Comparison of ENCODE assay signal across 1 cellular context in the genomic region with DNA sequence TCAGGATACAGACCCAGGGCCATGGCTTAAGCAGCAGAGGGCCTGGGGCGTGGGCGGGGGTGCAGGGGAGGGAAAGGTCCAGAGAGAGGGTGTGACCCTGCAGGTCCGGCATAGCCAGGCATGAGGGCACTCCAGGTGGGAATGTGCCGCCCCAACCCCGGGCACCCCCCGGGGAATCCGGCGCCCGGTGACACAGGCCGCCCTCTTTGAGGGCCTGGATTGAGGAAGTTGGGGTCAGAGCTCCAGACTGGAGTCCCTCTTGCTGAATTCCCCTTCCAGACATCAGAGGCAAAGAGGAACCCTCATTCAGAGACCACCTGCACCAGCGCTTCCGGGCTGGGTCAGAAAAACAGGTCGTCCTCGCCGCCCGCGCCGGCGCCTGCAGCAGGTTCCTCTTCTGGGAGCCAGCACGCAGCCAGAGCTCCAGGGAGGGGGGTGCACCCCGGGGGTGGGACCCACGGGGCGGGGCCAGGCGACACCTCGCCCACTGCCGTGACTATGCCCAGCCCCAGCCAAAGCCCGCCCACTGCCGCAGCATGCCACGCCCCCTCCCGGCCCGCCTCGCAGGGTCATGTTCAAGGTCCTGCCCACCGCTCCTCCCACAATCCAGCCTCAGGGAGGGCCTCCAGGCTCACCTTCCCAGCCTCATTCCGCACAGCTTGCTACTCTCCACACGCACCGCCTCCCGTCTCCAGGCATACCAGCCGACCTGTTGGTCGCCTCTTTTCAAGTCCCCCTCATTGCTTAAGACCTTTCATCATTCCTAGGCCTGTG.
TF ChIP-seq lines count a peak whose summit lies in the region.

No MANE protein-coding gene starts in this region.

TF ChIP-seq in HepG2, 621 proteins besides CTCF, POLR2A, EP300 and RAD21 (continued from another document and continues in another):
- TF ChIP-seq ZNF547 (CRISPR knock-in tag; IDR thresholded peaks at IDR 0.05) (no peak), GTF3A (CRISPR knock-in tag; conservative IDR thresholded peaks at IDR 0.05) (no peak), FOXJ3 (CRISPR knock-in tag; IDR thresholded peaks at IDR 0.05; ENCODE audit: borderline replicate concordance) (0 out of 2 replicates have a peak, but pooled peaks have one; percentile 15), LRRFIP1 (CRISPR knock-in tag; conservative IDR thresholded peaks at IDR 0.05) (no peak), MLLT10 (CRISPR knock-in tag; IDR thresholded peaks at IDR 0.05) (no peak), IRX3 (CRISPR knock-in tag; IDR thresholded peaks at IDR 0.05; ENCODE audit: borderline replicate concordance, low read depth) (no peak), PITX1 (CRISPR knock-in tag; IDR thresholded peaks at IDR 0.05) (no peak), KDM2A (CRISPR knock-in tag; IDR thresholded peaks at IDR 0.05; ENCODE audit: borderline replicate concordance, low read depth) (0 out of 2 replicates have a peak, but pooled peaks have one; percentile 53), REXO4 (CRISPR knock-in tag; IDR thresholded peaks at IDR 0.05; ENCODE audit: borderline replicate concordance) (no peak), ZNF790 (CRISPR knock-in tag; IDR thresholded peaks at IDR 0.05; ENCODE audit: borderline replicate concordance) (no peak), RFX3 (CRISPR knock-in tag; IDR thresholded peaks at IDR 0.05) (no peak), ZNF232 (CRISPR knock-in tag; IDR thresholded peaks at IDR 0.05; ENCODE audit: borderline replicate concordance) (no peak), HIVEP1 (CRISPR knock-in tag; IDR thresholded peaks at IDR 0.05) (no peak), ZNF276 (CRISPR knock-in tag; IDR thresholded peaks at IDR 0.05; ENCODE audit: low read depth) (no peak), SRSF1 (optimal IDR thresholded peaks at IDR 0.05; ENCODE audit: low read depth, low read length) (no peak), RXRB (CRISPR knock-in tag; IDR thresholded peaks at IDR 0.05; ENCODE audit: borderline replicate concordance) (peak; percentile 91), FOXC1 (CRISPR knock-in tag; IDR thresholded peaks at IDR 0.05; ENCODE audit: borderline replicate concordance) (no peak), ATM (IDR thresholded peaks at IDR 0.05; ENCODE audit: borderline replicate concordance) (no peak), TRAFD1 (CRISPR knock-in tag; IDR thresholded peaks at IDR 0.05; ENCODE audit: borderline replicate concordance) (no peak), DR1 (CRISPR knock-in tag; IDR thresholded peaks at IDR 0.05) (no peak), NFKBIZ (CRISPR knock-in tag; IDR thresholded peaks at IDR 0.05) (no peak), ZNF672 (CRISPR knock-in tag; IDR thresholded peaks at IDR 0.05) (no peak), ELF4 (CRISPR knock-in tag; IDR thresholded peaks at IDR 0.05; ENCODE audit: borderline replicate concordance) (no peak), ZNF501 (CRISPR knock-in tag; IDR thresholded peaks at IDR 0.05) (no peak), RBM39 (IDR thresholded peaks at IDR 0.05; ENCODE audit: low read depth, low read length, poor library complexity, severe bottlenecking) (no peak), MTF1 (CRISPR knock-in tag; IDR thresholded peaks at IDR 0.05) (no peak), ARNTL (CRISPR knock-in tag; IDR thresholded peaks at IDR 0.05) (no peak), ZNF510 (CRISPR knock-in tag; IDR thresholded peaks at IDR 0.05; ENCODE audit: low read depth) (no peak), ZNF761 (CRISPR knock-in tag; conservative IDR thresholded peaks at IDR 0.05) (no peak), ZNF180 (CRISPR knock-in tag; IDR thresholded peaks at IDR 0.05; ENCODE audit: borderline replicate concordance, low read depth) (no peak), ZBTB33 (CRISPR knock-in tag; IDR thresholded peaks at IDR 0.05) (0 out of 2 replicates have a peak, but pooled peaks have one; percentile 17), HDAC1 (CRISPR knock-in tag; IDR thresholded peaks at IDR 0.05) (peak; percentile 31; the same call in 1 of the 2 replicates)
- TF ChIP-seq, protein P1, sequence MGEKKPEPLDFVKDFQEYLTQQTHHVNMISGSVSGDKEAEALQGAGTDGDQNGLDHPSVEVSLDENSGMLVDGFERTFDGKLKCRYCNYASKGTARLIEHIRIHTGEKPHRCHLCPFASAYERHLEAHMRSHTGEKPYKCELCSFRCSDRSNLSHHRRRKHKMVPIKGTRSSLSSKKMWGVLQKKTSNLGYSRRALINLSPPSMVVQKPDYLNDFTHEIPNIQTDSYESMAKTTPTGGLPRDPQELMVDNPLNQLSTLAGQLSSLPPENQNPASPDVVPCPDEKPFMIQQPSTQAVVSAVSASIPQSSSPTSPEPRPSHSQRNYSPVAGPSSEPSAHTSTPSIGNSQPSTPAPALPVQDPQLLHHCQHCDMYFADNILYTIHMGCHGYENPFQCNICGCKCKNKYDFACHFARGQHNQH (CRISPR knock-in tag; IDR thresholded peaks at IDR 0.05) = peak; percentile 46; the same call in 1 of the 2 replicates
- TF ChIP-seq, protein P2, sequence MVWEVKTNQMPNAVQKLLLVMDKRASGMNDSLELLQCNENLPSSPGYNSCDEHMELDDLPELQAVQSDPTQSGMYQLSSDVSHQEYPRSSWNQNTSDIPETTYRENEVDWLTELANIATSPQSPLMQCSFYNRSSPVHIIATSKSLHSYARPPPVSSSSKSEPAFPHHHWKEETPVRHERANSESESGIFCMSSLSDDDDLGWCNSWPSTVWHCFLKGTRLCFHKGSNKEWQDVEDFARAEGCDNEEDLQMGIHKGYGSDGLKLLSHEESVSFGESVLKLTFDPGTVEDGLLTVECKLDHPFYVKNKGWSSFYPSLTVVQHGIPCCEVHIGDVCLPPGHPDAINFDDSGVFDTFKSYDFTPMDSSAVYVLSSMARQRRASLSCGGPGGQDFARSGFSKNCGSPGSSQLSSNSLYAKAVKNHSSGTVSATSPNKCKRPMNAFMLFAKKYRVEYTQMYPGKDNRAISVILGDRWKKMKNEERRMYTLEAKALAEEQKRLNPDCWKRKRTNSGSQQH (CRISPR knock-in tag; IDR thresholded peaks at IDR 0.05; ENCODE audit: low read depth) = no peak
- TF ChIP-seq, protein P3, sequence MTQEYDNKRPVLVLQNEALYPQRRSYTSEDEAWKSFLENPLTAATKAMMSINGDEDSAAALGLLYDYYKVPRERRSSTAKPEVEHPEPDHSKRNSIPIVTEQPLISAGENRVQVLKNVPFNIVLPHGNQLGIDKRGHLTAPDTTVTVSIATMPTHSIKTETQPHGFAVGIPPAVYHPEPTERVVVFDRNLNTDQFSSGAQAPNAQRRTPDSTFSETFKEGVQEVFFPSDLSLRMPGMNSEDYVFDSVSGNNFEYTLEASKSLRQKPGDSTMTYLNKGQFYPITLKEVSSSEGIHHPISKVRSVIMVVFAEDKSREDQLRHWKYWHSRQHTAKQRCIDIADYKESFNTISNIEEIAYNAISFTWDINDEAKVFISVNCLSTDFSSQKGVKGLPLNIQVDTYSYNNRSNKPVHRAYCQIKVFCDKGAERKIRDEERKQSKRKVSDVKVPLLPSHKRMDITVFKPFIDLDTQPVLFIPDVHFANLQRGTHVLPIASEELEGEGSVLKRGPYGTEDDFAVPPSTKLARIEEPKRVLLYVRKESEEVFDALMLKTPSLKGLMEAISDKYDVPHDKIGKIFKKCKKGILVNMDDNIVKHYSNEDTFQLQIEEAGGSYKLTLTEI (CRISPR knock-in tag; conservative IDR thresholded peaks at IDR 0.05) = no peak
- TF ChIP-seq, protein P4, sequence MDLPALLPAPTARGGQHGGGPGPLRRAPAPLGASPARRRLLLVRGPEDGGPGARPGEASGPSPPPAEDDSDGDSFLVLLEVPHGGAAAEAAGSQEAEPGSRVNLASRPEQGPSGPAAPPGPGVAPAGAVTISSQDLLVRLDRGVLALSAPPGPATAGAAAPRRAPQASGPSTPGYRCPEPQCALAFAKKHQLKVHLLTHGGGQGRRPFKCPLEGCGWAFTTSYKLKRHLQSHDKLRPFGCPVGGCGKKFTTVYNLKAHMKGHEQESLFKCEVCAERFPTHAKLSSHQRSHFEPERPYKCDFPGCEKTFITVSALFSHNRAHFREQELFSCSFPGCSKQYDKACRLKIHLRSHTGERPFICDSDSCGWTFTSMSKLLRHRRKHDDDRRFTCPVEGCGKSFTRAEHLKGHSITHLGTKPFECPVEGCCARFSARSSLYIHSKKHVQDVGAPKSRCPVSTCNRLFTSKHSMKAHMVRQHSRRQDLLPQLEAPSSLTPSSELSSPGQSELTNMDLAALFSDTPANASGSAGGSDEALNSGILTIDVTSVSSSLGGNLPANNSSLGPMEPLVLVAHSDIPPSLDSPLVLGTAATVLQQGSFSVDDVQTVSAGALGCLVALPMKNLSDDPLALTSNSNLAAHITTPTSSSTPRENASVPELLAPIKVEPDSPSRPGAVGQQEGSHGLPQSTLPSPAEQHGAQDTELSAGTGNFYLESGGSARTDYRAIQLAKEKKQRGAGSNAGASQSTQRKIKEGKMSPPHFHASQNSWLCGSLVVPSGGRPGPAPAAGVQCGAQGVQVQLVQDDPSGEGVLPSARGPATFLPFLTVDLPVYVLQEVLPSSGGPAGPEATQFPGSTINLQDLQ (CRISPR knock-in tag; IDR thresholded peaks at IDR 0.05) = no peak
- TF ChIP-seq, protein P5, sequence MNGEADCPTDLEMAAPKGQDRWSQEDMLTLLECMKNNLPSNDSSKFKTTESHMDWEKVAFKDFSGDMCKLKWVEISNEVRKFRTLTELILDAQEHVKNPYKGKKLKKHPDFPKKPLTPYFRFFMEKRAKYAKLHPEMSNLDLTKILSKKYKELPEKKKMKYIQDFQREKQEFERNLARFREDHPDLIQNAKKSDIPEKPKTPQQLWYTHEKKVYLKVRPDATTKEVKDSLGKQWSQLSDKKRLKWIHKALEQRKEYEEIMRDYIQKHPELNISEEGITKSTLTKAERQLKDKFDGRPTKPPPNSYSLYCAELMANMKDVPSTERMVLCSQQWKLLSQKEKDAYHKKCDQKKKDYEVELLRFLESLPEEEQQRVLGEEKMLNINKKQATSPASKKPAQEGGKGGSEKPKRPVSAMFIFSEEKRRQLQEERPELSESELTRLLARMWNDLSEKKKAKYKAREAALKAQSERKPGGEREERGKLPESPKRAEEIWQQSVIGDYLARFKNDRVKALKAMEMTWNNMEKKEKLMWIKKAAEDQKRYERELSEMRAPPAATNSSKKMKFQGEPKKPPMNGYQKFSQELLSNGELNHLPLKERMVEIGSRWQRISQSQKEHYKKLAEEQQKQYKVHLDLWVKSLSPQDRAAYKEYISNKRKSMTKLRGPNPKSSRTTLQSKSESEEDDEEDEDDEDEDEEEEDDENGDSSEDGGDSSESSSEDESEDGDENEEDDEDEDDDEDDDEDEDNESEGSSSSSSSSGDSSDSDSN (CRISPR knock-in tag; IDR thresholded peaks at IDR 0.05) = no peak
